Comparison of ENCODE assay signal across 1 cellular context in genomic region chr6:81787313-81788068, GRCh38.
TF ChIP-seq lines count a peak whose summit lies in the region.

No MANE protein-coding gene starts in this region.

TF ChIP-seq in SK-N-SH treated with all-trans-retinoic acid at 6 μM for 48 hours, 23 proteins besides CTCF, POLR2A, EP300 and RAD21 (continued from another document):
- TF ChIP-seq ISL1 (CRISPR knock-in tag; IDR thresholded peaks at IDR 0.05) (no peak), ZFP3 (CRISPR knock-in tag; IDR thresholded peaks at IDR 0.05) (no peak), ZNF8 (CRISPR knock-in tag; IDR thresholded peaks at IDR 0.05) (no peak)
